1 cellular context compared by ENCODE assay signal in genomic region chr13:98252931-98253470, GRCh38.
TF ChIP-seq lines count a peak whose summit lies in the region.

No MANE protein-coding gene starts in this region.

TF ChIP-seq in HEK293, 187 proteins besides CTCF, POLR2A, EP300 and RAD21 (continued from another document and continues in another):
- no peak for TF ChIP-seq PRDM2 (tag by site-specific recombination; IDR thresholded peaks at IDR 0.05; ENCODE audit: borderline replicate concordance)
- no peak for TF ChIP-seq ATF2 (tag by site-specific recombination; IDR thresholded peaks at IDR 0.05; ENCODE audit: low read depth)
- peak; percentile 30; the same call in 1 of the 2 replicates for TF ChIP-seq HIC1 (tag by site-specific recombination; IDR thresholded peaks at IDR 0.05)
- no peak for TF ChIP-seq ZBTB49 (tag by site-specific recombination; IDR thresholded peaks at IDR 0.05; ENCODE audit: low read depth)
- TF ChIP-seq ZNF114 (tag by site-specific recombination; IDR thresholded peaks at IDR 0.05), result no peak
- TF ChIP-seq BCL6B (tag by site-specific recombination; IDR thresholded peaks at IDR 0.05), result no peak
- 0 out of 2 replicates have a peak, but pooled peaks have one; percentile 41 for TF ChIP-seq ZBTB44 (tag by site-specific recombination; IDR thresholded peaks at IDR 0.05)
- TF ChIP-seq ZNF394 (tag by site-specific recombination; IDR thresholded peaks at IDR 0.05; ENCODE audit: borderline replicate concordance), result no peak
- TF ChIP-seq ZBTB1 (tag by site-specific recombination; IDR thresholded peaks at IDR 0.05), result no peak
- TF ChIP-seq GLIS2 (tag by site-specific recombination; IDR thresholded peaks at IDR 0.05), result no peak
- no peak for TF ChIP-seq ZNF416 (tag by site-specific recombination; IDR thresholded peaks at IDR 0.05)
- no peak for TF ChIP-seq BCL11B (tag by site-specific recombination; IDR thresholded peaks at IDR 0.05; ENCODE audit: low read depth)
- TF ChIP-seq ZBTB7A (tag by site-specific recombination; IDR thresholded peaks at IDR 0.05; ENCODE audit: low read depth), result no peak
- no peak for TF ChIP-seq ZNF10 (tag by site-specific recombination; IDR thresholded peaks at IDR 0.05)
- TF ChIP-seq ZNF324 (tag by site-specific recombination; IDR thresholded peaks at IDR 0.05), result no peak
- TF ChIP-seq ZNF292 (tag by site-specific recombination; IDR thresholded peaks at IDR 0.05; ENCODE audit: borderline replicate concordance, low read depth), result no peak
- no peak for TF ChIP-seq ZNF433 (tag by site-specific recombination; IDR thresholded peaks at IDR 0.05; ENCODE audit: low read depth)
- TF ChIP-seq ZFP37 (tag by site-specific recombination; IDR thresholded peaks at IDR 0.05), result no peak
- no peak for TF ChIP-seq ZNF664 (tag by site-specific recombination; IDR thresholded peaks at IDR 0.05)
- no peak for TF ChIP-seq ZNF776 (tag by site-specific recombination; IDR thresholded peaks at IDR 0.05; ENCODE audit: borderline replicate concordance)
- TF ChIP-seq MYNN (tag by site-specific recombination; IDR thresholded peaks at IDR 0.05; ENCODE audit: borderline replicate concordance), result peak; percentile 90; the same call in 1 of the 2 replicates
- no peak for TF ChIP-seq ZNF596 (tag by site-specific recombination; IDR thresholded peaks at IDR 0.05)
- peak; percentile 78 for TF ChIP-seq OSR2 (tag by site-specific recombination; IDR thresholded peaks at IDR 0.05)
- no peak for TF ChIP-seq ZNF692 (tag by site-specific recombination; IDR thresholded peaks at IDR 0.05)
- 0 out of 2 replicates have a peak, but pooled peaks have one; percentile 19 for TF ChIP-seq FEZF1 (tag by site-specific recombination; IDR thresholded peaks at IDR 0.05)
- no peak for TF ChIP-seq SCRT1 (tag by site-specific recombination; IDR thresholded peaks at IDR 0.05; ENCODE audit: borderline replicate concordance)
- no peak for TF ChIP-seq ZNF645 (tag by site-specific recombination; IDR thresholded peaks at IDR 0.05)
- no peak for TF ChIP-seq ZNF610 (tag by site-specific recombination; IDR thresholded peaks at IDR 0.05; ENCODE audit: borderline replicate concordance)
- no peak for TF ChIP-seq ZNF558 (tag by site-specific recombination; IDR thresholded peaks at IDR 0.05)
- TF ChIP-seq ZBTB20 (tag by site-specific recombination; IDR thresholded peaks at IDR 0.05), result no peak
- TF ChIP-seq ZNF513 (tag by site-specific recombination; IDR thresholded peaks at IDR 0.05), result no peak
- no peak for TF ChIP-seq ZNF544 (tag by site-specific recombination; IDR thresholded peaks at IDR 0.05)
- TF ChIP-seq ZNF488 (tag by site-specific recombination; IDR thresholded peaks at IDR 0.05), result no peak
- TF ChIP-seq ZNF580 (tag by site-specific recombination; IDR thresholded peaks at IDR 0.05), result no peak
- TF ChIP-seq WT1 (tag by site-specific recombination; IDR thresholded peaks at IDR 0.05), result no peak
- TF ChIP-seq ZNF16 (tag by site-specific recombination; IDR thresholded peaks at IDR 0.05; ENCODE audit: low read depth), result no peak
- no peak for TF ChIP-seq KLF16 (tag by site-specific recombination; IDR thresholded peaks at IDR 0.05)
- TF ChIP-seq ZNF133 (tag by site-specific recombination; IDR thresholded peaks at IDR 0.05), result no peak
- TF ChIP-seq ZNF157 (tag by site-specific recombination; IDR thresholded peaks at IDR 0.05), result no peak
- no peak for TF ChIP-seq ZNF2 (tag by site-specific recombination; IDR thresholded peaks at IDR 0.05)
- TF ChIP-seq GFI1B (tag by site-specific recombination; IDR thresholded peaks at IDR 0.05), result peak; percentile 62; the same call in 1 of the 2 replicates
